20 cellular contexts compared by ENCODE assay signal in genomic region chr9:91190062-91190461, GRCh38.
"Had no signal": no experiment of that assay in that cellular context is flagged by ENCODE, and none has a peak within 500 bp of the region (broad histone marks: within the 10 kb centered on the region; RNA-seq: fewer than 3 reads in every experiment).

No MANE protein-coding gene starts in this region.

- H3K27ac ChIP-seq: brain microvascular endothelial cell, colonic mucosa, spleen, suprapubic skin, transverse colon had no signal

- H3K27me3 Mint-ChIP-seq: central memory CD8-positive, alpha-beta T cell; natural killer cell treated with Interleukin-12 subunit alpha and Interleukin-12 subunit beta and Interleukin-15 and Interleukin-18, amount 100 ng/mL, for 72 hours had no signal

- ATAC-seq: left lobe of liver; natural killer cell treated with Interleukin-12 subunit alpha and Interleukin-12 subunit beta and Interleukin-15 and Interleukin-18, amount 100 ng/mL, for 72 hours; stimulated activated naive CD8-positive, alpha-beta T cell treated with anti-CD3 and anti-CD28 coated beads, Interleukin-15, Interleukin-2, amounts not matched to agents 100 U/mL and 50 U/mL, for 24 hours; WTC11 had no signal

- H3K4me3 ChIP-seq: colonic mucosa, lung, spleen, suprapubic skin, transverse colon, uterus had no signal

- DNase-seq: activated CD4-positive, alpha-beta T cell treated with anti-CD3 and anti-CD28 coated beads for 48 hours; activated gamma-delta T cell; activated T-cell treated with anti-CD3 and anti-CD28 coated beads, Interleukin-2, amount 50 U/mL, for 1 hour; aorta; brain microvascular endothelial cell; colonic mucosa; erythroblast; kidney; occipital lobe; spleen; stimulated activated naive CD8-positive, alpha-beta T cell treated with anti-CD3 and anti-CD28 coated beads, Interleukin-15, Interleukin-2, amounts not matched to agents 100 U/mL and 50 U/mL, for 24 hours; SW 1271; transverse colon; uterus had no signal

- H3K27me3 ChIP-seq: brain microvascular endothelial cell, colonic mucosa, spleen, suprapubic skin, transverse colon, uterus had no signal

- H3K9me3 ChIP-seq: colonic mucosa, suprapubic skin, transverse colon, uterus had no signal

- H3K4me3 Mint-ChIP-seq: central memory CD8-positive, alpha-beta T cell; natural killer cell treated with Interleukin-12 subunit alpha and Interleukin-12 subunit beta and Interleukin-15 and Interleukin-18, amount 100 ng/mL, for 72 hours; WTC11 had no signal

- H3K27ac Mint-ChIP-seq: WTC11 had no signal

- H3K36me3 ChIP-seq: brain microvascular endothelial cell, colonic mucosa, spleen, suprapubic skin, transverse colon, uterus had no signal
